ENCODE assay signal across 1 cellular context in genomic region chr1:166876540-166876838, GRCh38.
TF ChIP-seq lines count a peak whose summit lies in the region.

No MANE protein-coding gene starts in this region.

TF ChIP-seq in K562, 482 proteins besides CTCF, POLR2A, EP300 and RAD21 (continued from another document):
- TF ChIP-seq CREB3 (tag; conservative IDR thresholded peaks at IDR 0.05; ENCODE audit: low read depth) (peak; percentile 62; the same call in 1 of the 2 replicates), POLR2H (tag; IDR thresholded peaks at IDR 0.05; ENCODE audit: low read depth) (peak; percentile 61; the same call in 1 of the 2 replicates), ARID1B (IDR thresholded peaks at IDR 0.05) (0 out of 2 replicates have a peak, but pooled peaks have one; percentile 3), BRD4 (IDR thresholded peaks at IDR 0.05) (0 out of 2 replicates have a peak, but pooled peaks have one; percentile 61), MYC (IDR thresholded peaks at IDR 0.05; ENCODE audit: low read depth, low read length) (no peak), MYC (CRISPR knock-in tag; IDR thresholded peaks at IDR 0.05; ENCODE audit: borderline replicate concordance, low read depth) (no peak), SIRT6 (IDR thresholded peaks at IDR 0.05; ENCODE audit: low read depth, low read length) (no peak), DPF2 (IDR thresholded peaks at IDR 0.05) (peak; percentile 59; the same call in 1 of the 2 replicates), ZNF318 (IDR thresholded peaks at IDR 0.05; ENCODE audit: borderline replicate concordance in 1 of 2, low read depth in 1 of 2) (no peak), POLR2AphosphoS5 (IDR thresholded peaks at IDR 0.05; ENCODE audit: control insufficient read depth, insufficient read depth, low read depth, low read length) (no peak), ZNF668 (CRISPR knock-in tag; IDR thresholded peaks at IDR 0.05) (peak; percentile 50; the same call in 1 of the 2 replicates), ESRRB (CRISPR knock-in tag; IDR thresholded peaks at IDR 0.05; ENCODE audit: borderline replicate concordance) (no peak), BMI1 (IDR thresholded peaks at IDR 0.05; ENCODE audit: low read length) (no peak), IFI16 (CRISPR knock-in tag; IDR thresholded peaks at IDR 0.05) (no peak), ZC3H8 (IDR thresholded peaks at IDR 0.05) (no peak), KAT2B (IDR thresholded peaks at IDR 0.05; ENCODE audit: low read depth, low read length) (no peak), DACH1 (IDR thresholded peaks at IDR 0.05; ENCODE audit: partially characterized antibody) (no peak), KAT8 (IDR thresholded peaks at IDR 0.05; ENCODE audit: low read depth) (no peak), CHAMP1 (IDR thresholded peaks at IDR 0.05) (0 out of 2 replicates have a peak, but pooled peaks have one; percentile 31), NR2C1 (IDR thresholded peaks at IDR 0.05) (0 out of 2 replicates have a peak, but pooled peaks have one; percentile 3), NR2C1 (tag; IDR thresholded peaks at IDR 0.05) (no peak)
